In genomic region chr10:131089150-131089549, GRCh38 we compare ENCODE assay signal across 13 cellular contexts.
DNase-seq lines count a peak whose midpoint lies in the region; ATAC-seq, FAIRE-seq and TF ChIP-seq lines count a peak whose summit lies in the region.
"Had no signal": no experiment of that assay in that cellular context is flagged by ENCODE, and none has a peak within 500 bp of the region (broad histone marks: within the 10 kb centered on the region; RNA-seq: fewer than 3 reads in every experiment).

No MANE protein-coding gene starts in this region.

- no peaks in the 10 kb centered on the region for H3K27me3 ChIP-seq in right cardiac atrium (ENCODE audit: control insufficient read depth, insufficient read depth)
- H3K27me3 ChIP-seq in CD4-positive, alpha-beta T cell (ENCODE audit: control insufficient read depth, insufficient read depth, low read length) = no peaks in the 10 kb centered on the region

- H3K9ac ChIP-seq in kidney (ENCODE audit: low read length in 2 of 2) = no peak overlapping the region

- H3K27ac Mint-ChIP-seq in CD4-positive, alpha-beta T cell = no peak overlapping the region
- H3K27ac Mint-ChIP-seq: CD8-positive, alpha-beta T cell had no signal

- no peaks in the 10 kb centered on the region for H3K9me3 Mint-ChIP-seq in CD4-positive, alpha-beta T cell
- H3K9me3 Mint-ChIP-seq: CD8-positive, alpha-beta T cell had no signal

- ATAC-seq in Right ventricle myocardium inferior = no peak
- no peak for ATAC-seq in right cardiac atrium
- no peak for ATAC-seq in CD4-positive, alpha-beta T cell (ENCODE audit: poor library complexity)
- ATAC-seq: CD8-positive, alpha-beta T cell had no signal

- DNase-seq in Right ventricle myocardium inferior (ENCODE audit: missing footprints) (peak; percentile 25), right cardiac atrium (no peak), kidney (peak; percentile 68), posterior vena cava (ENCODE audit: low spot score) (peak; percentile 45), MV-4-11 (lab: John Stamatoyannopoulos, UW) (no peak), OCI-M2 (lab: John Stamatoyannopoulos, UW; ENCODE audit: unreplicated experiment) (no peak)
- DNase-seq in CD4-positive, alpha-beta T cell = no peak
- DNase-seq: ACHN; CD8-positive, alpha-beta T cell; GF-D8 had no signal

- no peak for FAIRE-seq in kidney (lab: Jason Lieb, UNC)
- FAIRE-seq: H54 had no signal

- H3K4me1 ChIP-seq in right cardiac atrium (ENCODE audit: control insufficient read depth, insufficient read depth, low read length) (no peaks in the 10 kb centered on the region), kidney (ENCODE audit: control insufficient read depth in 1 of 2, insufficient read depth in 1 of 2, low read depth in 1 of 2, low read length in 2 of 2) (no peaks in the 10 kb centered on the region)

- H3K9me3 ChIP-seq in right cardiac atrium (ENCODE audit: control insufficient read depth, low read length) (no peaks in the 10 kb centered on the region), kidney (ENCODE audit: control insufficient read depth in 1 of 2, low read length in 2 of 2) (no peaks in the 10 kb centered on the region)
- no peaks in the 10 kb centered on the region for H3K9me3 ChIP-seq in CD4-positive, alpha-beta T cell (ENCODE audit: control insufficient read depth, low read length)

- no peaks in the 10 kb centered on the region for H3K27me3 Mint-ChIP-seq in CD4-positive, alpha-beta T cell

- H3K4me1 Mint-ChIP-seq in CD4-positive, alpha-beta T cell (ENCODE audit: low read depth) = peaks cover 16% of the 10 kb centered on the region

- H3K4me3 ChIP-seq in right cardiac atrium (ENCODE audit: low read length) (no peak overlapping the region), kidney (ENCODE audit: low read length in 2 of 2) (no peak overlapping the region)

- H3K4me3 Mint-ChIP-seq in CD4-positive, alpha-beta T cell = no peak overlapping the region
- H3K4me3 Mint-ChIP-seq: CD8-positive, alpha-beta T cell had no signal

- no peak overlapping the region for H3K27ac ChIP-seq in right cardiac atrium (ENCODE audit: low read length)
- no peak overlapping the region for H3K27ac ChIP-seq in kidney (ENCODE audit: low read depth in 2 of 2, low read length in 2 of 2)
- H3K27ac ChIP-seq in CD4-positive, alpha-beta T cell (ENCODE audit: low read depth, low read length) = no peak overlapping the region
- H3K27ac ChIP-seq: C4-2B, HL-60 had no signal

- CTCF ChIA-PET in CD4-positive, alpha-beta T cell (lab: Charles Lee) = no interaction called here

- 89% methylated on average over 21 of the region's 21 CpGs for WGBS in right cardiac atrium

- POLR2A ChIA-PET in CD4-positive, alpha-beta T cell (lab: Charles Lee) = no interaction called here

- no peak for TF ChIP-seq CTCF in kidney (IDR thresholded peaks at IDR 0.05; ENCODE audit: borderline replicate concordance, extremely low read depth, insufficient read depth)
- no peak for TF ChIP-seq CTCF in CD4-positive, alpha-beta T cell (IDR thresholded peaks at IDR 0.05)

- no peaks in the 10 kb centered on the region for H3K36me3 Mint-ChIP-seq in CD4-positive, alpha-beta T cell (ENCODE audit: low read depth)
- H3K36me3 Mint-ChIP-seq: CD8-positive, alpha-beta T cell had no signal

- H3K36me3 ChIP-seq in kidney (ENCODE audit: control insufficient read depth in 1 of 2, insufficient read depth in 2 of 2, low read length in 2 of 2) = no peaks in the 10 kb centered on the region

- intact Hi-C loops in Right ventricle myocardium inferior (cut with DNase I) (no loop called here), right cardiac atrium (cut with DNase I) (loop anchor here in 1 of 4 donors (10.0 kb wide), 1 partner anchor 64 kb away; no protein-coding TSS in a partner anchor), kidney (cut with DNase I) (no loop called here), posterior vena cava (cut with DNase I) (no loop called here)
- intact Hi-C loops in CD4-positive, alpha-beta T cell (cut with DNase I, micrococcal nuclease) = no loop called here

Comparison
In these comparisons a context has a peak if more than half of its experiments do, and no peak if none do; other contexts are left out.
1. DNase-seq: peak in Right ventricle myocardium inferior (single experiment), kidney (single experiment) and posterior vena cava (single experiment); none in right cardiac atrium (0 of 3), MV-4-11 (single experiment), CD4-positive, alpha-beta T cell (0 of 10) and OCI-M2 (single experiment).